ENCODE assay signal across 9 cellular contexts in genomic region chr5:127290019-127290945, GRCh38. TPM values are rescaled to one million over a fixed set of nuclear protein-coding genes. Genes with fewer than 3 reads are reported as not detected.
A peak's percentile ranks its signal among the peaks of the same experiment; 100 is the strongest.
DNase-seq lines count a peak whose midpoint lies in the region; ATAC-seq and TF ChIP-seq lines count a peak whose summit lies in the region.
"Had no signal": no experiment of that assay in that cellular context is flagged by ENCODE, and none has a peak within 500 bp of the region (broad histone marks: within the 10 kb centered on the region; RNA-seq: fewer than 3 reads in every experiment).

TSS of gene MEGF10 (plus strand) at chr5:127290796. CDS start at chr5:127331309, 40,513 bp downstream.

- H3K9me3 Mint-ChIP-seq in activated T-cell treated with anti-CD3 and anti-CD28 coated beads, Interleukin-2, amount 50 U/mL, for 72 hours: peaks cover 0 to 4% of the 10 kb centered on the region in 2 donors

- peaks cover 67% of the 10 kb centered on the region for H3K27me3 Mint-ChIP-seq in activated T-cell treated with anti-CD3 and anti-CD28 coated beads, Interleukin-2, amount 50 U/mL, for 72 hours (ENCODE audit: low read depth)

- TF ChIP-seq CTCF in cardiac muscle cell (IDR thresholded peaks at IDR 0.05; ENCODE audit: low read depth, low read length): peak; percentile 85

- H3K36me3 ChIP-seq in cardiac muscle cell: no peaks in the 10 kb centered on the region
- H3K36me3 ChIP-seq: BLaER1 had no signal

- no peak within 1 kb of the TSS for H3K27ac ChIP-seq in cardiac muscle cell
- H3K27ac ChIP-seq: BLaER1 had no signal

- intact Hi-C loops in posterior cingulate gyrus (cut with DNase I): loop anchor here (1.0 to 10.0 kb wide), 4 partner anchors 24 to 203 kb away; no protein-coding TSS in a partner anchor

- no peaks in the 10 kb centered on the region for H3K27me3 ChIP-seq in cardiac muscle cell
- H3K27me3 ChIP-seq: BLaER1 had no signal

- peak; percentile 52 to 68 for ATAC-seq in activated T-cell treated with anti-CD3 and anti-CD28 coated beads, Interleukin-2, amount 50 U/mL, for 72 hours (replicated peaks in 1 of 2)
- ATAC-seq in HG02623 (IDR thresholded peaks at IDR 0.05; ENCODE audit: unreplicated experiment) (no peak), HG03095 (IDR thresholded peaks at IDR 0.05; ENCODE audit: unreplicated experiment) (no peak)

- peak; percentile 21 for DNase-seq in NCI-H1092 treated with DMSO at 0.1 percent for 48 hours (lab: John Stamatoyannopoulos, UW)
- DNase-seq in NCI-H1092 (lab: John Stamatoyannopoulos, UW): no peak
- peak; percentile 39 for DNase-seq in HT1080 (ENCODE audit: low read depth)
- DNase-seq in activated T-cell treated with anti-CD3 and anti-CD28 coated beads, Interleukin-2, amount 50 U/mL, for 72 hours: peak; percentile 31 to 32
- peak; percentile 66 to 83 for DNase-seq in cardiac muscle cell (ENCODE audit: low read depth in 1 of 2, low spot score in 1 of 2)
- peak; percentile 55 to 96 (median 75) for DNase-seq in posterior cingulate gyrus

- H3K4me3 ChIP-seq in cardiac muscle cell: peak within 1 kb of the TSS; percentile 42
- H3K4me3 ChIP-seq: BLaER1 had no signal

- peaks cover 12% of the 10 kb centered on the region for H3K4me1 Mint-ChIP-seq in activated T-cell treated with anti-CD3 and anti-CD28 coated beads, Interleukin-2, amount 50 U/mL, for 72 hours (ENCODE audit: low read depth)

- peak within 1 kb of the TSS; percentile 50 to 71 for H3K4me3 Mint-ChIP-seq in activated T-cell treated with anti-CD3 and anti-CD28 coated beads, Interleukin-2, amount 50 U/mL, for 72 hours

- peaks cover 0 to 3% of the 10 kb centered on the region in 2 donors for H3K36me3 Mint-ChIP-seq in activated T-cell treated with anti-CD3 and anti-CD28 coated beads, Interleukin-2, amount 50 U/mL, for 72 hours (ENCODE audit: insufficient read depth in 2 of 2)

- no peak within 1 kb of the TSS for H3K27ac Mint-ChIP-seq in activated T-cell treated with anti-CD3 and anti-CD28 coated beads, Interleukin-2, amount 50 U/mL, for 72 hours

- no peaks in the 10 kb centered on the region for H3K9me3 ChIP-seq in cardiac muscle cell (ENCODE audit: low read depth)

- no peaks in the 10 kb centered on the region for H3K4me1 ChIP-seq in cardiac muscle cell (ENCODE audit: low read depth)
- H3K4me1 ChIP-seq: BLaER1 had no signal

RNA-seq across cellular contexts. Expression of gene MEGF10, which starts in this region (rescaled TPM):
- 1.1 and 2.7 TPM in 2 replicates for total RNA-seq in HT1080 (2014; rRNA removed; shearing (Covaris generic))
- polyA plus RNA-seq in HT1080 (2015; cell fraction: cytosol; rRNA removed): 0.03 and 0.05 TPM in 2 replicates
- 0.19 and 0.20 TPM in 2 replicates for polyA plus RNA-seq in HT1080 (2015; cell fraction: nucleus; rRNA removed)
- under 1 TPM in 1 of 2 donors, not detected in 1; 0.56 TPM for total RNA-seq in activated T-cell treated with anti-CD3 and anti-CD28 coated beads, Interleukin-2, amount 50 U/mL, for 72 hours
- total RNA-seq in cardiac muscle cell: 8.2 and 8.8 TPM in 2 replicates
- polyA plus RNA-seq in cardiac muscle cell: 1.7 and 6.5 TPM in 2 replicates

Comparison
In these comparisons a context has a peak if more than half of its experiments do, and no peak if none do; other contexts are left out.
1. Peak in DNase-seq and ATAC-seq in activated T-cell treated with anti-CD3 and anti-CD28 coated beads, Interleukin-2, amount 50 U/mL, for 72 hours; RNA of the gene not detected or under 1 TPM.